Comparison of ENCODE assay signal across 8 cellular contexts in the genomic region with DNA sequence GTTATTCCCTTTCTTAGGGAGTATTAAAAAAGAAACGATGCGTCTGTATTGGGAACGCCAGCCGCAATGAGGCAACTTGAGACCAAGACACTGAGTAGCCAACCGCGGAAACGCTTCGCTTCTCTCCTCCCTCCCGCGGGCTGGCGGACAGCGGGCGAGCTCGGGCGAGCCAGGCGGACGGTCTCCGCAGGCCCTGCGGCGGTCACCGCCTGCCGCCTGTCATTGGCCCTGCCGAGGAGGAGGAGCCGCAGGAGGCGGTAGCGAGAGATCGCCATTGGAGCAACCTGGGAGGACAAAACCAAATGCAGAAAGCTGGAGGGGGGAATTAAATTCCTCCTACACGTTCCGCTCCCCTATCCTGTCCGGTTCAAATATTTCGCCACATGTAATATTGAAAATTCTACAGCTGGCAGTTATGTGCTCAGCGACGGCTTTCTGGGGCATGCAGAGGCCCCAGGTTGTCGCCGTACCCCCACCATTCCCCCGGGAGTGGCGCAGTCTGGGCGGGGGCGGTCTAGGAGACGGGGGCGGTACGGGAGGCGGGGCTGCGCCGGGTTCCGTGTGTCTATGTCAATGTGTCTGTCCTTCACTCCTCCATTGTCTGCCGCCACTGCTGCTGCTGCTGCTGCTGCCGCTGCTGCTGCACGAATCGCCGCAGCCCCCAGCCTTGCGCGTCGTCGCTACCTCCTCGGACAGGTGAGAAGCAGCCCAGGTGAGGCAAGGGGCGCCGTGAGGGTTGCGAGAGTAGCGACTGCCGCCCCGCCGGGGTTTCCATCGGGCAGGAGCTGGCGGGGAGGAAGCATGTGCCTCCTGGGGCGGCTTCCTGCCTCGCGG. TPM values are rescaled to one million over a fixed set of nuclear protein-coding genes. Genes with fewer than 3 reads are reported as not detected.
A peak's percentile ranks its signal among the peaks of the same experiment; 100 is the strongest.
DNase-seq lines count a peak whose midpoint lies in the region; ATAC-seq and TF ChIP-seq lines count a peak whose summit lies in the region.

A gene (minus strand): TSS at position 162 of the 834 bp plus-strand sequence. CDS start 181 bp downstream, outside the sequence.
A gene (plus strand): TSS at position 589 of the 834 bp plus-strand sequence. CDS start 19,263 bp downstream, outside the sequence.

- H3K4me2 ChIP-seq in smooth muscle cell = peak within 1 kb of the TSS; percentile 97

- peaks cover 32% of the 10 kb centered on the region for H3K4me1 ChIP-seq in smooth muscle cell (ENCODE audit: low read depth)

- peak within 1 kb of the TSS; percentile 91 for H3K4me3 ChIP-seq in AG04450 (ENCODE audit: low read depth, low read length)
- H3K4me3 ChIP-seq in cardiac fibroblast (replicated peaks in 1 of 2; ENCODE audit: low read depth in 2 of 2, low read length in 2 of 2) = peak within 1 kb of the TSS; percentile 93 to 99
- peak within 1 kb of the TSS; percentile 85 for H3K4me3 ChIP-seq in smooth muscle cell

- peaks cover 15% of the 10 kb centered on the region for H3K36me3 Mint-ChIP-seq in activated B cell treated with CpG ODN at 0.5 μM for 24 hours (ENCODE audit: low read depth)
- no peaks in the 10 kb centered on the region for H3K36me3 Mint-ChIP-seq in immature natural killer cell

- ATAC-seq in GM18907 (IDR thresholded peaks at IDR 0.05; ENCODE audit: unreplicated experiment) (peak; percentile 98), HG03175 (IDR thresholded peaks at IDR 0.05; ENCODE audit: unreplicated experiment) (peak; percentile 97), activated B cell treated with CpG ODN at 0.5 μM for 24 hours (ENCODE audit: low read depth) (peak; percentile 86)

- H3F3A ChIP-seq in smooth muscle cell (ENCODE audit: low read depth) = no peaks in the 10 kb centered on the region

- peak within 1 kb of the TSS; percentile 99 for H3K4me3 Mint-ChIP-seq in activated B cell treated with CpG ODN at 0.5 μM for 24 hours
- peak within 1 kb of the TSS; percentile 96 to 100 (median 100) for H3K4me3 Mint-ChIP-seq in immature natural killer cell

- H3K36me3 ChIP-seq in smooth muscle cell (ENCODE audit: low read depth) = no peaks in the 10 kb centered on the region

- CTCF ChIA-PET in AG04450 (lab: Charles Lee) (interaction anchor here (1.1 kb wide), 1 partner anchor 22 kb away, joined by 3 read pairs; no protein-coding TSS in a partner anchor), activated B cell treated with CpG ODN at 0.5 μM for 24 hours (lab: Charles Lee) (interaction anchor here (0.5 to 1.8 kb wide), 2 partner anchors 81 to 115 kb away, joined by 3 to 4 read pairs; no protein-coding TSS in a partner anchor)

- DNase-seq in AG04450 (ENCODE audit: low read depth, low spot score) (peak; percentile 88), NCI-H2227 treated with DMSO at 0.1 percent for 48 hours (lab: John Stamatoyannopoulos, UW) (peak; percentile 94), activated B cell treated with CpG ODN at 0.5 μM for 24 hours (peak; percentile 86), cardiac fibroblast (ENCODE audit: low read depth in 2 of 2) (peak; percentile 97 to 98), immature natural killer cell (peak; percentile 94 to 95 (median 95)), smooth muscle cell (lab: John Stamatoyannopoulos, UW; ENCODE audit: unreplicated experiment) (peak; percentile 93)

- H3K27ac ChIP-seq in AG04450 (ENCODE audit: low read depth, low read length) (peak within 1 kb of the TSS; percentile 90), smooth muscle cell (ENCODE audit: low read depth) (peak within 1 kb of the TSS; percentile 90)

- H3K79me2 ChIP-seq in smooth muscle cell (ENCODE audit: low read depth) = peaks cover 90% of the 10 kb centered on the region

- peak within 1 kb of the TSS; percentile 96 for H2AFZ ChIP-seq in smooth muscle cell (ENCODE audit: low read depth)

- TF ChIP-seq CTCF in AG04450 (IDR thresholded peaks at IDR 0.05; ENCODE audit: low read depth, low read length) = no peak
- TF ChIP-seq CTCF in activated B cell treated with CpG ODN at 0.5 μM for 24 hours (IDR thresholded peaks at IDR 0.05) = no peak
- no peak for TF ChIP-seq CTCF in cardiac fibroblast (IDR thresholded peaks at IDR 0.05; ENCODE audit: low read depth, low read length)
- TF ChIP-seq CTCF in smooth muscle cell (IDR thresholded peaks at IDR 0.05; ENCODE audit: borderline replicate concordance, insufficient read depth, poor library complexity, severe bottlenecking) = no peak

- intact Hi-C loops in activated B cell treated with CpG ODN at 0.5 μM for 24 hours (cut with micrococcal nuclease) = loop anchor here (1.0 to 5.0 kb wide), 11 partner anchors 15 to 1696 kb away; a partner anchor contains a TSS

- no peaks in the 10 kb centered on the region for H3K27me3 ChIP-seq in AG04450 (ENCODE audit: control insufficient read depth, insufficient read depth, low read length)
- no peaks in the 10 kb centered on the region for H3K27me3 ChIP-seq in smooth muscle cell (ENCODE audit: low read depth)

- H3K4me1 Mint-ChIP-seq in activated B cell treated with CpG ODN at 0.5 μM for 24 hours = peaks cover 56% of the 10 kb centered on the region
- peaks cover 39 to 80% of the 10 kb centered on the region in 2 donors for H3K4me1 Mint-ChIP-seq in immature natural killer cell

- H4K20me1 ChIP-seq in smooth muscle cell (ENCODE audit: low read depth) = peaks cover 70% of the 10 kb centered on the region

- POLR2A ChIA-PET in AG04450 (lab: Yijun Ruan, JAX) (interaction anchor here (0.6 to 2.2 kb wide), 14 partner anchors 9 to 225 kb away, joined by 3 to 13 read pairs (median 4); a partner anchor contains a TSS), activated B cell treated with CpG ODN at 0.5 μM for 24 hours (lab: Charles Lee) (interaction anchor here (0.6 to 2.6 kb wide), 22 partner anchors 8 to 653 kb away, joined by 3 to 30 read pairs (median 4); a partner anchor contains a TSS)

- peak within 1 kb of the TSS; percentile 99 for H3K27ac Mint-ChIP-seq in activated B cell treated with CpG ODN at 0.5 μM for 24 hours
- peak within 1 kb of the TSS; percentile 92 to 100 (median 96) for H3K27ac Mint-ChIP-seq in immature natural killer cell

- H3K9me3 Mint-ChIP-seq in activated B cell treated with CpG ODN at 0.5 μM for 24 hours (no peaks in the 10 kb centered on the region), immature natural killer cell (no peaks in the 10 kb centered on the region)

- H3K9ac ChIP-seq in smooth muscle cell (ENCODE audit: low read depth) = peak within 1 kb of the TSS; percentile 96

- no peaks in the 10 kb centered on the region for H3K9me3 ChIP-seq in AG04450 (ENCODE audit: control insufficient read depth, insufficient read depth, low read length)
- no peaks in the 10 kb centered on the region for H3K9me3 ChIP-seq in smooth muscle cell (replicated peaks; ENCODE audit: low read depth)

- no peaks in the 10 kb centered on the region for H3K27me3 Mint-ChIP-seq in activated B cell treated with CpG ODN at 0.5 μM for 24 hours
- peaks cover 7 to 18% (median 9%) of the 10 kb centered on the region in 3 donors for H3K27me3 Mint-ChIP-seq in immature natural killer cell (ENCODE audit: low read depth in 3 of 3)

- WGBS in smooth muscle cell (ENCODE audit: low lambda C conversion rate) = under 1% methylated on average over 64 of the region's 68 CpGs

RNA-seq across cellular contexts. Expression of the first gene that starts in this region (rescaled TPM):
- polyA plus RNA-seq in AG04450 (2011; rRNA removed) = 25.0 and 31.8 TPM in 2 replicates
- polyA minus RNA-seq in AG04450 (2011; rRNA and poly(A)+ RNA removed) = 16.8 and 23.7 TPM in 2 replicates
- 9.4 and 11.3 TPM in 2 replicates for total RNA-seq in activated B cell treated with CpG ODN at 0.5 μM for 24 hours
- polyA plus RNA-seq in immature natural killer cell = 10 to 100 TPM; 22.2 to 30.5 (median 24.3) TPM
- total RNA-seq in smooth muscle cell = 28.0 and 36.5 TPM in 2 replicates
- 24.0 and 25.5 TPM in 2 replicates for polyA plus RNA-seq in smooth muscle cell

RNA-seq across cellular contexts. Expression of the second gene that starts in this region (rescaled TPM):
- 84.4 and 87.6 TPM in 2 replicates for polyA plus RNA-seq in AG04450 (2011; rRNA removed)
- polyA minus RNA-seq in AG04450 (2011; rRNA and poly(A)+ RNA removed) = 41.1 and 66.1 TPM in 2 replicates
- total RNA-seq in activated B cell treated with CpG ODN at 0.5 μM for 24 hours = 47.2 and 48.2 TPM in 2 replicates
- polyA plus RNA-seq in immature natural killer cell = 10 to 100 TPM; 35.8 to 47.8 (median 41.2) TPM
- 77.9 and 83.7 TPM in 2 replicates for total RNA-seq in smooth muscle cell
- 56.1 and 70.4 TPM in 2 replicates for polyA plus RNA-seq in smooth muscle cell

Comparison
In these comparisons a context has a peak if more than half of its experiments do, and no peak if none do; other contexts are left out.
1. Peak in every context shown above with its lines: DNase-seq, ATAC-seq, H3K4me3 ChIP-seq and H3K27ac ChIP-seq.